5 cellular contexts compared by ENCODE assay signal in genomic region chr5:72656331-72656730, GRCh38.
"Had no signal": no experiment of that assay in that cellular context is flagged by ENCODE, and none has a peak within 500 bp of the region (broad histone marks: within the 10 kb centered on the region; RNA-seq: fewer than 3 reads in every experiment).

No MANE protein-coding gene starts in this region.

- H2AFZ ChIP-seq: GM23338 had no signal

- H3K4me3 ChIP-seq: GM23338 had no signal

- H3K27ac Mint-ChIP-seq: GM23338, H9, IgD-negative memory B cell had no signal

- H3K9me3 Mint-ChIP-seq: GM23338, H9, IgD-negative memory B cell had no signal

- DNase-seq: H9, HCEC 1CT had no signal

- H3K27ac ChIP-seq: HL-60 had no signal

- H3K36me3 Mint-ChIP-seq: IgD-negative memory B cell had no signal

- H3K4me3 Mint-ChIP-seq: GM23338, H9, IgD-negative memory B cell had no signal

- H3K4me2 ChIP-seq: GM23338 had no signal

- H3K4me1 Mint-ChIP-seq: IgD-negative memory B cell had no signal
